Comparison of ENCODE assay signal across 21 cellular contexts in genomic region chr2:241126771-241127202, GRCh38. TPM values are rescaled to one million over a fixed set of nuclear protein-coding genes. Genes with fewer than 3 reads are reported as not detected.
DNase-seq lines count a peak whose midpoint lies in the region; ATAC-seq and TF ChIP-seq lines count a peak whose summit lies in the region.
"Had no signal": no experiment of that assay in that cellular context is flagged by ENCODE, and none has a peak within 500 bp of the region (broad histone marks: within the 10 kb centered on the region; RNA-seq: fewer than 3 reads in every experiment).

No MANE protein-coding gene starts in this region.

- CTCF ChIA-PET in activated naive CD4-positive, alpha-beta T cell treated with anti-CD3 and anti-CD28 coated beads, Interleukin-2, amount 10 ng/mL, durations not matched to agents 7 days and 5 days (lab: Charles Lee), result no interaction called here

- H3K36me3 Mint-ChIP-seq in activated naive CD4-positive, alpha-beta T cell treated with anti-CD3 and anti-CD28 coated beads, Interleukin-2, amount 10 ng/mL, durations not matched to agents 7 days and 5 days, result peaks cover 15% of the 10 kb centered on the region

- peak; percentile 16 for DNase-seq in activated naive CD4-positive, alpha-beta T cell treated with anti-CD3 and anti-CD28 coated beads, Interleukin-2, amount 10 ng/mL, durations not matched to agents 7 days and 5 days
- DNase-seq in activated naive CD4-positive, alpha-beta T cell treated with Interleukin-2 at 50 U/mL for 16 hours, result no peak
- DNase-seq in effector memory CD4-positive, alpha-beta T cell, result no peak
- no peak for DNase-seq in NCI-H2081 treated with DMSO at 0.1 percent for 48 hours (lab: John Stamatoyannopoulos, UW)
- DNase-seq: cerebellar nuclear complex, foreskin fibroblast, GDM1, immature natural killer cell, IMR-90, left ventricle myocardium inferior, NCI-H1417 treated with DMSO at 0.1 percent for 48 hours, NCI-H524 had no signal

- H3K36me3 ChIP-seq in OCI-LY3 (replicated peaks; ENCODE audit: low read depth, low read length) (peaks cover 66% of the 10 kb centered on the region), thymus (ENCODE audit: control insufficient read depth, insufficient read depth) (peaks cover 37% of the 10 kb centered on the region)
- no peaks in the 10 kb centered on the region for H3K36me3 ChIP-seq in effector memory CD4-positive, alpha-beta T cell (ENCODE audit: control insufficient read depth, insufficient read depth, low read length)
- H3K36me3 ChIP-seq: left ventricle myocardium inferior, pancreas, right lobe of liver had no signal

- no peak overlapping the region for H2AFZ ChIP-seq in OCI-LY3 (ENCODE audit: low read depth, low read length)

- peak overlapping the region; percentile 65 for H3K4me2 ChIP-seq in OCI-LY3 (ENCODE audit: low read length)

- 98% methylated on average over 18 of the region's 18 CpGs for WGBS in thymus

- H3K9ac ChIP-seq in OCI-LY3 (ENCODE audit: low read length), result peak overlapping the region; percentile 93

- ATAC-seq in GM18502 (IDR thresholded peaks at IDR 0.05; ENCODE audit: poor library complexity, unreplicated experiment), result no peak
- ATAC-seq in GM19351 (IDR thresholded peaks at IDR 0.05; ENCODE audit: unreplicated experiment), result no peak
- ATAC-seq: pancreas, SK-N-SH treated with all-trans-retinoic acid at 6 μM for 48 hours had no signal

- peak overlapping the region; percentile 17; the same call in 1 of the 2 replicates for H3K4me3 ChIP-seq in OCI-LY3 (ENCODE audit: low read length)
- no peak overlapping the region for H3K4me3 ChIP-seq in effector memory CD4-positive, alpha-beta T cell (ENCODE audit: insufficient read depth, low read depth, low read length, poor library complexity, severe bottlenecking)
- no peak overlapping the region for H3K4me3 ChIP-seq in thymus (ENCODE audit: low read length)
- H3K4me3 ChIP-seq: left ventricle myocardium inferior, pancreas, right lobe of liver, suprapubic skin had no signal

- H4K20me1 ChIP-seq in OCI-LY3 (ENCODE audit: insufficient read depth, low read length), result no peaks in the 10 kb centered on the region

- H3K27me3 Mint-ChIP-seq in activated naive CD4-positive, alpha-beta T cell treated with anti-CD3 and anti-CD28 coated beads, Interleukin-2, amount 10 ng/mL, durations not matched to agents 7 days and 5 days, result no peaks in the 10 kb centered on the region

- no peaks in the 10 kb centered on the region for H3K27me3 ChIP-seq in OCI-LY3 (ENCODE audit: low read depth, low read length)
- no peaks in the 10 kb centered on the region for H3K27me3 ChIP-seq in effector memory CD4-positive, alpha-beta T cell (replicated peaks; ENCODE audit: control insufficient read depth, insufficient read depth, low read length, poor library complexity, severe bottlenecking)
- no peaks in the 10 kb centered on the region for H3K27me3 ChIP-seq in thymus (ENCODE audit: control insufficient read depth, insufficient read depth)
- H3K27me3 ChIP-seq: pancreas, right lobe of liver, suprapubic skin had no signal

- no peak overlapping the region for H3K4me3 Mint-ChIP-seq in activated naive CD4-positive, alpha-beta T cell treated with anti-CD3 and anti-CD28 coated beads, Interleukin-2, amount 10 ng/mL, durations not matched to agents 7 days and 5 days
- H3K4me3 Mint-ChIP-seq: immature natural killer cell, nephron had no signal

- no peaks in the 10 kb centered on the region for H3K9me3 Mint-ChIP-seq in activated naive CD4-positive, alpha-beta T cell treated with anti-CD3 and anti-CD28 coated beads, Interleukin-2, amount 10 ng/mL, durations not matched to agents 7 days and 5 days
- H3K9me3 Mint-ChIP-seq: immature natural killer cell, nephron had no signal

- no peak for TF ChIP-seq CTCF in OCI-LY3 (IDR thresholded peaks at IDR 0.05; ENCODE audit: low read depth, low read length)

- H3K4me1 ChIP-seq in OCI-LY3 (ENCODE audit: low read length) (peaks cover 63% of the 10 kb centered on the region), thymus (ENCODE audit: control insufficient read depth, insufficient read depth, low read length) (no peaks in the 10 kb centered on the region)
- peaks cover 18% of the 10 kb centered on the region for H3K4me1 ChIP-seq in effector memory CD4-positive, alpha-beta T cell (ENCODE audit: control insufficient read depth, insufficient read depth, low read length, poor library complexity, severe bottlenecking)
- H3K4me1 ChIP-seq: left ventricle myocardium inferior, pancreas had no signal

- H3K9me3 ChIP-seq in OCI-LY3 (ENCODE audit: insufficient read depth, low read length) (peaks cover 9% of the 10 kb centered on the region; the same call in 1 of the 2 replicates), thymus (ENCODE audit: control insufficient read depth) (no peaks in the 10 kb centered on the region)
- no peaks in the 10 kb centered on the region for H3K9me3 ChIP-seq in effector memory CD4-positive, alpha-beta T cell (ENCODE audit: control insufficient read depth, low read length)
- H3K9me3 ChIP-seq: left ventricle myocardium inferior, pancreas, right lobe of liver, suprapubic skin had no signal

- no peak overlapping the region for H3K27ac Mint-ChIP-seq in activated naive CD4-positive, alpha-beta T cell treated with anti-CD3 and anti-CD28 coated beads, Interleukin-2, amount 10 ng/mL, durations not matched to agents 7 days and 5 days
- H3K27ac Mint-ChIP-seq: nephron had no signal

- H3K79me2 ChIP-seq in OCI-LY3 (ENCODE audit: low read length), result peaks cover 73% of the 10 kb centered on the region

- peaks cover 20% of the 10 kb centered on the region for H3K4me1 Mint-ChIP-seq in activated naive CD4-positive, alpha-beta T cell treated with anti-CD3 and anti-CD28 coated beads, Interleukin-2, amount 10 ng/mL, durations not matched to agents 7 days and 5 days
- H3K4me1 Mint-ChIP-seq: immature natural killer cell, nephron had no signal

- peak overlapping the region; percentile 99 for H3K27ac ChIP-seq in OCI-LY3 (ENCODE audit: low read length)
- H3K27ac ChIP-seq in effector memory CD4-positive, alpha-beta T cell (ENCODE audit: insufficient read depth, low read length, poor library complexity, severe bottlenecking), result peak overlapping the region; percentile 13
- H3K27ac ChIP-seq in thymus (ENCODE audit: low read depth), result peak overlapping the region; percentile 56
- H3K27ac ChIP-seq: left ventricle myocardium inferior, pancreas, right lobe of liver, suprapubic skin had no signal

RNA-seq across cellular contexts. Expression of gene PASK, which starts 22.5 kb away (rescaled TPM):
- polyA plus RNA-seq in thymus, result 26.9 TPM

RNA-seq across cellular contexts. Expression of gene PPP1R7, which starts 23.5 kb away (rescaled TPM):
- polyA plus RNA-seq in thymus, result 63.7 TPM

RNA-seq across cellular contexts. Expression of gene MTERF4, which starts 24.7 kb away (rescaled TPM):
- polyA plus RNA-seq in thymus, result 41.7 TPM

Comparison
In these comparisons a context has a peak if more than half of its experiments do, and no peak if none do; other contexts are left out.
1. H3K27ac ChIP-seq: peak in every context shown above with its lines; median percentile 99 in OCI-LY3; 56 in thymus; 13 in effector memory CD4-positive, alpha-beta T cell.